In the genomic region with DNA sequence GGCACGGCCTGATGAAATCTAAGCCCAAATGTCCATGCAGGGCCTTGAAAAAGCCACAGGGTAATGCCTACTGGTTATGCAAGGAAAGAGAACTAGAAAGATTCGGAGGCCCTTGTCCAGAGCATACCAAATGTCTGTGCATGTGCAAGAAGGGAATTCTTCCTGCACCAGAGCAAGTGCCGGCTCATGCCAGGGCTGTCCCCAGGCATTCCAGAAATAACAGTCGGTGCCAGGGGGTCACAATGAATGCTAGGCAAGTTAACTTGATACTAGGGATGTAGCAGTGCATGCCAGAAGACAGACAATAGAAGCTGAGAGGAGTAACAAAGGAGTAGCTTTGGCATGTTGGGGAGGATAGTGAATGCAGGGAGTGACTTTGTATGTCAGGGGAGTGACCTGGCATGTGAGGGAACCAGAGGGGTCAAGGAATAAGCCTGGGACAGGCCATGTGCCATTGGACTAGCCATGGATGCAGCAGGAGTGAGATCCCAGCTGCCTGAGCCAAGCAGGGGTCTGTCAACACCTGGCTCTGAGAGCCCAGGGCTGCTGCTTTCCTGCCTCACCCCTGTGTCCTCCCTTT, we compare ENCODE assay signal across 21 cellular contexts.
DNase-seq lines count a peak whose midpoint lies in the region; ATAC-seq, FAIRE-seq and TF ChIP-seq lines count a peak whose summit lies in the region.
"Had no signal": no experiment of that assay in that cellular context is flagged by ENCODE, and none has a peak within 500 bp of the region (broad histone marks: within the 10 kb centered on the region; RNA-seq: fewer than 3 reads in every experiment).

No MANE protein-coding gene starts in this region.

- H3K27me3 ChIP-seq in H1 (replicated peaks in 1 of 4; ENCODE audit: control insufficient read depth in 3 of 4, extremely low read depth in 1 of 4, insufficient read depth in 3 of 4, low read length in 3 of 4) (peaks cover 0 to 4% (median 0%) of the 10 kb centered on the region in 4 experiments; a peak in 1 of 7 replicates), lung (ENCODE audit: control insufficient read depth, insufficient read depth) (no peaks in the 10 kb centered on the region), skeletal muscle tissue (ENCODE audit: control insufficient read depth in 3 of 3, insufficient read depth in 3 of 3, low read length in 3 of 3) (no peaks in the 10 kb centered on the region)
- H3K27me3 ChIP-seq: breast epithelium, ovary had no signal

- no peak overlapping the region for H2AK5ac ChIP-seq in H1 (ENCODE audit: low read depth, low read length)

- TF ChIP-seq CTCF in H1 (IDR thresholded peaks at IDR 0.05; ENCODE audit: control extremely low read depth in 1 of 3, insufficient read depth in 1 of 3, low read depth in 1 of 3, low read length in 3 of 3) (no peak), lung (IDR thresholded peaks at IDR 0.05; ENCODE audit: control extremely low read depth, extremely low read depth) (no peak)

- H4K20me1 ChIP-seq in H1 (replicated peaks in 1 of 2; ENCODE audit: control insufficient read depth in 1 of 2, insufficient read depth in 2 of 2, low read length in 2 of 2): no peaks in the 10 kb centered on the region

- H3K56ac ChIP-seq in H1 (replicated peaks; ENCODE audit: insufficient read length, low read depth, low read length): no peak overlapping the region

- no peaks in the 10 kb centered on the region for H3K79me1 ChIP-seq in H1 (ENCODE audit: low read depth, low read length)

- no peak for TF ChIP-seq POLR2A in H1 (IDR thresholded peaks at IDR 0.05; ENCODE audit: control extremely low read depth in 1 of 2, low read depth in 2 of 2, low read length in 2 of 2)

- H2AFZ ChIP-seq in H1 (ENCODE audit: low read length): peak overlapping the region; percentile 41; the same call in 1 of the 2 replicates

- intact Hi-C loops in left colon (cut with DNase I, micrococcal nuclease): no loop called here

- no peak overlapping the region for H3K23ac ChIP-seq in H1 (ENCODE audit: insufficient read length)

- CTCF ChIA-PET in H1 (lab: Charles Lee; ENCODE audit: partially characterized antibody): interaction anchor here (0.5 to 1.3 kb wide), 4 partner anchors 19 to 168 kb away, joined by 3 to 5 read pairs (median 3); no protein-coding TSS in a partner anchor

- TF ChIP-seq EP300 in H1 (IDR thresholded peaks at IDR 0.05; ENCODE audit: borderline replicate concordance in 1 of 2, low read depth in 2 of 2, low read length in 2 of 2): no peak

- H3K4ac ChIP-seq in H1 (replicated peaks; ENCODE audit: insufficient read length, low read depth, low read length): no peak overlapping the region

- H3K36me3 ChIP-seq in H1 (ENCODE audit: control insufficient read depth in 2 of 4, insufficient read depth in 4 of 4, low read length in 3 of 4) (no peaks in the 10 kb centered on the region), lung (ENCODE audit: control insufficient read depth in 2 of 2, insufficient read depth in 2 of 2, low read length in 2 of 2) (no peaks in the 10 kb centered on the region), skeletal muscle tissue (ENCODE audit: control insufficient read depth in 3 of 3, insufficient read depth in 3 of 3, low read length in 3 of 3) (no peaks in the 10 kb centered on the region)
- H3K36me3 ChIP-seq: breast epithelium, ovary had no signal

- H3K4me3 ChIP-seq in H1 (ENCODE audit: extremely low read depth in 1 of 4, insufficient read depth in 2 of 4, low read depth in 3 of 4, low read length in 4 of 4) (no peak overlapping the region), lung (no peak overlapping the region), skeletal muscle tissue (ENCODE audit: low read length in 3 of 3) (peak overlapping the region in 1 of 3 donors; percentile 45)
- H3K4me3 ChIP-seq: breast epithelium, ovary had no signal

- H3K4me2 ChIP-seq in H1 (ENCODE audit: insufficient read depth in 1 of 2, low read depth in 2 of 2, low read length in 2 of 2): no peak overlapping the region

- ATAC-seq in lung (ENCODE audit: insufficient read depth, low FRiP score) (no peak), GM18867 (IDR thresholded peaks at IDR 0.05; ENCODE audit: unreplicated experiment) (no peak), left colon (no peak)
- ATAC-seq: foreskin keratinocyte, HepG2 had no signal

- H3K9ac ChIP-seq in H1 (replicated peaks in 1 of 4; ENCODE audit: extremely low read depth in 1 of 4, low read depth in 3 of 4, low read length in 3 of 4): no peak overlapping the region
- H3K9ac ChIP-seq in skeletal muscle tissue (ENCODE audit: low read depth in 1 of 3, low read length in 3 of 3): peak overlapping the region in 2 of 3 donors; percentile 28 to 50

- no peak for TF ChIP-seq RAD21 in H1 (IDR thresholded peaks at IDR 0.05 in 1 of 2, conservative IDR thresholded peaks at IDR 0.05 in 1 of 2; ENCODE audit: low read depth in 2 of 2, low read length in 2 of 2)

- POLR2A ChIA-PET in H1 (lab: Charles Lee; ENCODE audit: partially characterized antibody): no interaction called here

- H3K18ac ChIP-seq in H1 (ENCODE audit: extremely low read depth, low read length): no peak overlapping the region

- no peak overlapping the region for H4K91ac ChIP-seq in H1 (replicated peaks; ENCODE audit: insufficient read length, low read length)

- H2BK15ac ChIP-seq in H1 (ENCODE audit: low read length): no peak overlapping the region

- H3K9me3 ChIP-seq in H1 (ENCODE audit: insufficient read depth in 2 of 2, low read depth in 1 of 2, low read length in 1 of 2): no peaks in the 10 kb centered on the region
- H3K9me3 ChIP-seq in lung (ENCODE audit: control insufficient read depth in 2 of 2, insufficient read depth in 1 of 2, low read length in 1 of 2): peaks cover 0 to 8% of the 10 kb centered on the region in 2 donors
- H3K9me3 ChIP-seq in skeletal muscle tissue (ENCODE audit: control insufficient read depth in 3 of 3, low read length in 3 of 3): no peaks in the 10 kb centered on the region
- H3K9me3 ChIP-seq: breast epithelium, ovary had no signal

- no peak overlapping the region for H4K5ac ChIP-seq in H1 (ENCODE audit: insufficient read length, low read depth, low read length)

- H2BK20ac ChIP-seq in H1 (ENCODE audit: low read length): no peak overlapping the region

- no peak overlapping the region for H2BK120ac ChIP-seq in H1 (replicated peaks; ENCODE audit: low read depth, low read length)

- no peaks in the 10 kb centered on the region for H3K79me2 ChIP-seq in H1 (ENCODE audit: control insufficient read depth in 1 of 2, insufficient read depth in 2 of 2, low read length in 2 of 2)

- FAIRE-seq in H1 (lab: Jason Lieb, UNC): no peak
- no peak for FAIRE-seq in GM19239 (lab: Jason Lieb, UNC)
- FAIRE-seq: HepG2 had no signal

- DNase-seq in NCI-H146 (lab: John Stamatoyannopoulos, UW) (peak; percentile 20), NCI-H146 treated with DMSO at 0.1 percent for 48 hours (lab: John Stamatoyannopoulos, UW; ENCODE audit: unreplicated experiment) (no peak), H1 (ENCODE audit: low read depth in 1 of 2, low spot score in 2 of 2) (peak in 1 of 2 experiments; percentile 41), lung (ENCODE audit: low spot score) (peak; percentile 16), GM19239 (ENCODE audit: insufficient read length, low spot score) (no peak), left colon (no peak)
- DNase-seq: activated CD4-positive, alpha-beta memory T cell treated with anti-CD3 and anti-CD28 coated beads, Interleukin-2, amount 10 ng/mL, durations not matched to agents 7 days and 5 days; COR-L47; foreskin keratinocyte; left cardiac atrium; NCI-H1417 treated with DMSO at 0.1 percent for 48 hours; NCI-H2171 treated with DMSO at 0.1 percent for 48 hours; NCI-H526 treated with DMSO at 0.1 percent for 48 hours; ovary; stimulated activated CD4-positive, alpha-beta T cell treated with anti-CD3 and anti-CD28 coated beads, Interleukin-1b, Interleukin-23, amount 100 ng/mL, for 48 hours; trophoblast cell had no signal

- no peak overlapping the region for H2BK12ac ChIP-seq in H1 (ENCODE audit: low read depth, low read length)

- no peak overlapping the region for H3K14ac ChIP-seq in H1 (ENCODE audit: insufficient read length)

- peaks cover 1% of the 10 kb centered on the region; the same call in 1 of the 2 replicates for H3K23me2 ChIP-seq in H1 (ENCODE audit: low read depth, low read length)

- H4K8ac ChIP-seq in H1 (ENCODE audit: extremely low read depth, insufficient read depth, low read length): no peak overlapping the region

- H3K4me1 ChIP-seq in H1 (replicated peaks in 1 of 4; ENCODE audit: control insufficient read depth in 3 of 4, insufficient read depth in 4 of 4, low read length in 3 of 4): 0 out of 7 replicates have a peak, but pooled peaks cover 0 to 2% (median 0%) of the 10 kb centered on the region in 4 experiments
- H3K4me1 ChIP-seq in lung (ENCODE audit: control insufficient read depth in 2 of 2, insufficient read depth in 2 of 2, low read length in 2 of 2): no peaks in the 10 kb centered on the region
- peaks cover 8 to 21% (median 19%) of the 10 kb centered on the region in 3 donors for H3K4me1 ChIP-seq in skeletal muscle tissue (ENCODE audit: control insufficient read depth in 3 of 3, insufficient read depth in 3 of 3, low read length in 3 of 3)
- H3K4me1 ChIP-seq: breast epithelium, foreskin keratinocyte had no signal

- WGBS in H1 (ENCODE audit: extremely low coverage in 1 of 2, insufficient coverage in 1 of 2, insufficient read length in 1 of 2, insufficient replicate concordance in 2 of 2, low coverage in 1 of 2, low lambda C conversion rate in 2 of 2, missing lambda C conversion rate in 1 of 2), 2 experiments: 83% methylated on average over 4 of the region's 4 CpGs; no CpG with 5 or more reads in 1 of the 2 experiments
- WGBS in lung, 2 donors: 64 to 79% methylated on average over 4 of the region's 4 CpGs

- H2BK5ac ChIP-seq in H1 (ENCODE audit: low read depth, low read length): no peak overlapping the region

- no peak overlapping the region for H3K27ac ChIP-seq in H1 (ENCODE audit: low read depth, low read length)
- H3K27ac ChIP-seq in lung (ENCODE audit: low read depth in 1 of 2, low read length in 1 of 2): no peak overlapping the region
- H3K27ac ChIP-seq in skeletal muscle tissue (ENCODE audit: low read depth, low read length): peak overlapping the region; percentile 20
- H3K27ac ChIP-seq: 22Rv1, breast epithelium, foreskin keratinocyte, ovary had no signal

TF ChIP-seq in H1, 55 proteins besides CTCF, POLR2A, EP300 and RAD21 (continues in another document):
- TF ChIP-seq SAP30 (IDR thresholded peaks at IDR 0.05; ENCODE audit: insufficient read depth, insufficient replicate concordance, low read length): no peak
- no peak for TF ChIP-seq HDAC2 (IDR thresholded peaks at IDR 0.05; ENCODE audit: borderline replicate concordance in 1 of 2, low read depth in 2 of 2, low read length in 2 of 2)
- no peak for TF ChIP-seq TAF7 (optimal IDR thresholded peaks at IDR 0.05; ENCODE audit: borderline replicate concordance, low read depth, low read length)
- TF ChIP-seq, protein P1, sequence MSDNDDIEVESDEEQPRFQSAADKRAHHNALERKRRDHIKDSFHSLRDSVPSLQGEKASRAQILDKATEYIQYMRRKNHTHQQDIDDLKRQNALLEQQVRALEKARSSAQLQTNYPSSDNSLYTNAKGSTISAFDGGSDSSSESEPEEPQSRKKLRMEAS (IDR thresholded peaks at IDR 0.05): no peak

Comparison
In these comparisons a context has a peak if more than half of its experiments do, and no peak if none do; other contexts are left out.
1. DNase-seq: peak in NCI-H146 (single experiment) and lung (single experiment); none in NCI-H146 treated with DMSO at 0.1 percent for 48 hours (single experiment), GM19239 (single experiment) and left colon (0 of 2).
2. H3K9ac ChIP-seq: peak in skeletal muscle tissue (2 of 3); none in H1 (0 of 4).